Comparison of ENCODE assay signal across 10 cellular contexts in the genomic region with DNA sequence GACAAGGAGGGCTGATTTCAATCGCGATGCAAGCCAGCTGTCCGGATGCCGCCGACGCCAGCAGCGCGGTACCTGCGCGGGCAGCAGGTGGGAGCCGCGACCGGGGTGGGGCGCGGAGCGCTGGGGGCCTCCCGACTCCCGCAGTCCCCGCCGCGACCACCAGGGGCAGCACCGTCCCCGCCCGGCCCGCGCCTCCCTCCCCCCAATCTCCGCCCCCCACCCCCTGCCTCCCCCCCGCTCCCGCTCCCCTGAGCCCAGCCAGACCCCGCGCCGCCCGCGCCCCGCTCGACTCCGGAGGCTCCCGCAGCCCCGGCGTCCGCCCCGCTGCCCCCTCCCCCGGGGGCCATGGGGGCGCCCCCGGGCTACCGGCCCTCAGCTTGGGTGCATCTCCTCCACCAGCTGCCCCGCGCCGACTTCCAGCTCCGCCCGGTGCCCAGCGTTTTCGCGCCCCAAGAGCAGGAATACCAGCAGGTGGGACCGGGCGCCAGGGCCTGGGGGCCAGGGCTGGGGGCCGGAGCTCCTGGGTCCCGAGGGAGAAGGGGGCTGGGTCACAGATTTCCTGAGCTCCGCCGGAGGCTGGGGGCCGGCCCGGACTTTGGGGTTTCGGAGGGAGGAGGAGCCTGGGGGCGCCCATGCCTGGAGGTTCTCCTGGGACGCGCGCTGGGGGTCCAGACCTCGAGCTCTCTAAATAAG. TPM values are rescaled to one million over a fixed set of nuclear protein-coding genes. Genes with fewer than 3 reads are reported as not detected.
A peak's percentile ranks its signal among the peaks of the same experiment; 100 is the strongest.
DNase-seq lines count a peak whose midpoint lies in the region; ATAC-seq, FAIRE-seq and TF ChIP-seq lines count a peak whose summit lies in the region.
"Had no signal": no experiment of that assay in that cellular context is flagged by ENCODE, and none has a peak within 500 bp of the region (broad histone marks: within the 10 kb centered on the region; RNA-seq: fewer than 3 reads in every experiment).

Gene TTYH1 (plus strand): TSS at position 257 of the 693 bp plus-strand sequence. CDS start 89 bp downstream, at position 346.

- TF ChIP-seq CTCF in heart left ventricle (IDR thresholded peaks at IDR 0.05) (peak; percentile 7 to 50 (median 30)), body of pancreas (IDR thresholded peaks at IDR 0.05) (peak in 6 of 7 experiments; percentile 11 to 47 (median 40))

- no peaks in the 10 kb centered on the region for H3K9me3 ChIP-seq in heart left ventricle
- no peaks in the 10 kb centered on the region for H3K9me3 ChIP-seq in body of pancreas

- H3K27ac ChIP-seq in heart left ventricle (peak within 1 kb of the TSS in 3 of 12 donors; percentile 25 to 56 (median 31)), body of pancreas (peak within 1 kb of the TSS in 3 of 4 donors; percentile 41 to 80 (median 77))
- H3K27ac ChIP-seq: C4-2B had no signal

- 3 to 4% (median 3%) methylated on average over 10 to 64 of the region's 68 CpGs for WGBS in heart left ventricle, 4 donors
- 0 to 2% methylated on average over 1 to 40 of the region's 68 CpGs for WGBS in body of pancreas, 2 donors

- DNase-seq in heart left ventricle (no peak), Right ventricle myocardium superior (no peak), body of pancreas (peak in 1 of 4 donors; percentile 46), naive B cell (peak; percentile 29), NCI-H2196 treated with DMSO at 0.1 percent for 48 hours (lab: John Stamatoyannopoulos, UW; ENCODE audit: unreplicated experiment) (no peak), GM03348 (ENCODE audit: low spot score) (no peak), GM19239 (ENCODE audit: insufficient read length, low spot score) (no peak), NCI-H226 (no peak)

- H3K4me3 ChIP-seq in heart left ventricle = peak within 1 kb of the TSS in 10 of 12 donors; percentile 3 to 52 (median 38)
- no peak within 1 kb of the TSS for H3K4me3 ChIP-seq in body of pancreas

- TF ChIP-seq POLR2A in heart left ventricle (IDR thresholded peaks at IDR 0.05) (no peak), body of pancreas (IDR thresholded peaks at IDR 0.05) (no peak)

- H3K36me3 Mint-ChIP-seq in naive B cell = peaks cover 0 to 25% of the 10 kb centered on the region in 2 donors

- peaks cover 0 to 34% (median 7%) of the 10 kb centered on the region in 12 donors for H3K4me1 ChIP-seq in heart left ventricle
- H3K4me1 ChIP-seq in body of pancreas = peaks cover 20% of the 10 kb centered on the region

- H3K36me3 ChIP-seq in heart left ventricle (no peaks in the 10 kb centered on the region), body of pancreas (replicated peaks in 1 of 2; ENCODE audit: insufficient read depth in 1 of 2, low read depth in 2 of 2) (no peaks in the 10 kb centered on the region)

- H3K4me1 Mint-ChIP-seq in naive B cell = peaks cover 18 to 26% (median 21%) of the 10 kb centered on the region in 3 donors

- peak within 1 kb of the TSS in 3 of 6 donors; percentile 20 to 94 (median 26) for H3K27ac Mint-ChIP-seq in naive B cell

- no peak for ATAC-seq in heart left ventricle
- ATAC-seq in Right ventricle myocardium superior (ENCODE audit: poor library complexity) = no peak
- ATAC-seq in body of pancreas = peak; percentile 49
- ATAC-seq in naive B cell (ENCODE audit: low read depth in 2 of 2) = peak; percentile 68 to 71

- intact Hi-C loops in heart left ventricle (cut with DNase I) = no loop called here
- intact Hi-C loops in Right ventricle myocardium superior (cut with DNase I) = no loop called here
- intact Hi-C loops in body of pancreas (cut with DNase I) = no loop called here

- peak within 1 kb of the TSS in 3 of 8 donors; percentile 12 to 37 (median 25) for H3K4me3 Mint-ChIP-seq in naive B cell

- FAIRE-seq in GM19239 (lab: Jason Lieb, UNC) = no peak
- FAIRE-seq: keratinocyte had no signal

- peaks cover 56 to 66% (median 60%) of the 10 kb centered on the region in 3 donors for H3K27me3 Mint-ChIP-seq in naive B cell

- H3K9me3 Mint-ChIP-seq in naive B cell = peaks cover 0 to 12% (median 4%) of the 10 kb centered on the region in 7 donors

- peaks cover 23 to 74% (median 45%) of the 10 kb centered on the region in 9 donors for H3K27me3 ChIP-seq in heart left ventricle
- H3K27me3 ChIP-seq in body of pancreas = peaks cover 0 to 14% of the 10 kb centered on the region in 2 donors

RNA-seq across cellular contexts. Expression of gene TTYH1, which starts in this region (rescaled TPM):
- total RNA-seq in heart left ventricle (1 to 10 TPM in 5 of 9 donors, under 1 TPM in 4; 0.46 to 6.9 (median 1.1) TPM), Right ventricle myocardium superior (1.5 TPM), body of pancreas (10 to 100 TPM; 20.5 to 88.7 TPM)
- polyA plus RNA-seq in heart left ventricle (1 to 10 TPM in 1 of 2 donors, under 1 TPM in 1; 0.85 to 1.8 TPM), naive B cell (ENCODE audit: low read depth in 6 of 6) (under 1 TPM in 3 of 6 donors, not detected in 3; 0.06 to 0.09 (median 0.08) TPM)

Comparison
In these comparisons a context has a peak if more than half of its experiments do, and no peak if none do; other contexts are left out.
1. Peak in DNase-seq and ATAC-seq in naive B cell; RNA of the gene not detected or under 1 TPM.
2. H3K4me3 ChIP-seq: peak in heart left ventricle (10 of 12); none in body of pancreas (0 of 2).